In genomic region chr10:69334258-69335062, GRCh38 we compare ENCODE assay signal across 1 cellular context.
TF ChIP-seq lines count a peak whose summit lies in the region.

No MANE protein-coding gene starts in this region.

TF ChIP-seq in K562, 482 proteins besides CTCF, POLR2A, EP300 and RAD21 (continued from another document and continues in another):
- TF ChIP-seq, protein P1, sequence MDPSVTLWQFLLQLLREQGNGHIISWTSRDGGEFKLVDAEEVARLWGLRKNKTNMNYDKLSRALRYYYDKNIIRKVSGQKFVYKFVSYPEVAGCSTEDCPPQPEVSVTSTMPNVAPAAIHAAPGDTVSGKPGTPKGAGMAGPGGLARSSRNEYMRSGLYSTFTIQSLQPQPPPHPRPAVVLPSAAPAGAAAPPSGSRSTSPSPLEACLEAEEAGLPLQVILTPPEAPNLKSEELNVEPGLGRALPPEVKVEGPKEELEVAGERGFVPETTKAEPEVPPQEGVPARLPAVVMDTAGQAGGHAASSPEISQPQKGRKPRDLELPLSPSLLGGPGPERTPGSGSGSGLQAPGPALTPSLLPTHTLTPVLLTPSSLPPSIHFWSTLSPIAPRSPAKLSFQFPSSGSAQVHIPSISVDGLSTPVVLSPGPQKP (CRISPR knock-in tag; IDR thresholded peaks at IDR 0.05), result no peak
- TF ChIP-seq HSF4 (CRISPR knock-in tag; IDR thresholded peaks at IDR 0.05; ENCODE audit: borderline replicate concordance) (no peak), THRB (CRISPR knock-in tag; conservative IDR thresholded peaks at IDR 0.05) (no peak), ZFP30 (CRISPR knock-in tag; IDR thresholded peaks at IDR 0.05; ENCODE audit: borderline replicate concordance) (no peak), ETV5 (CRISPR knock-in tag; IDR thresholded peaks at IDR 0.05; ENCODE audit: low read depth) (peak; percentile 46; the same call in 1 of the 2 replicates), MEIS2 (IDR thresholded peaks at IDR 0.05; ENCODE audit: partially characterized antibody) (peak; percentile 92), ARHGAP35 (IDR thresholded peaks at IDR 0.05; ENCODE audit: partially characterized antibody) (no peak), ZEB2 (IDR thresholded peaks at IDR 0.05) (peak; percentile 43; the same call in 1 of the 2 replicates), TCF7 (IDR thresholded peaks at IDR 0.05; ENCODE audit: borderline replicate concordance) (no peak), EZH2 (IDR thresholded peaks at IDR 0.05; ENCODE audit: borderline replicate concordance, low read depth, low read length) (no peak), NONO (IDR thresholded peaks at IDR 0.05; ENCODE audit: low read depth in 2 of 2, low read length in 1 of 2) (0 out of 4 replicates have a peak, but pooled peaks of 1 of the 2 experiments have one; percentile 24), SMARCA5 (IDR thresholded peaks at IDR 0.05) (peak; percentile 74), ZNF57 (CRISPR knock-in tag; IDR thresholded peaks at IDR 0.05) (peak; percentile 31; the same call in 1 of the 2 replicates), ZNF398 (CRISPR knock-in tag; IDR thresholded peaks at IDR 0.05) (no peak), SMAD1 (IDR thresholded peaks at IDR 0.05; ENCODE audit: low read depth, low read length, partially characterized antibody) (no peak), ETV6 (IDR thresholded peaks at IDR 0.05; ENCODE audit: borderline replicate concordance in 1 of 2, low read depth in 2 of 2, low read length in 1 of 2) (no peak), ETV6 (CRISPR knock-in tag; IDR thresholded peaks at IDR 0.05; ENCODE audit: borderline replicate concordance) (no peak), MTA3 (IDR thresholded peaks at IDR 0.05; ENCODE audit: borderline replicate concordance) (peak; percentile 40; the same call in 1 of the 2 replicates), ZNF197 (CRISPR knock-in tag; IDR thresholded peaks at IDR 0.05; ENCODE audit: low read depth) (no peak), KDM2B (CRISPR knock-in tag; IDR thresholded peaks at IDR 0.05) (no peak), SRSF7 (optimal IDR thresholded peaks at IDR 0.05; ENCODE audit: low read depth, low read length) (no peak), EWSR1 (IDR thresholded peaks at IDR 0.05; ENCODE audit: borderline replicate concordance, low read depth, partially characterized antibody) (no peak), NUFIP1 (IDR thresholded peaks at IDR 0.05; ENCODE audit: partially characterized antibody) (no peak), ZNF24 (IDR thresholded peaks at IDR 0.05) (0 out of 2 replicates have a peak, but pooled peaks have one; percentile 29), BHLHE40 (IDR thresholded peaks at IDR 0.05; ENCODE audit: low read length) (0 out of 2 replicates have a peak, but pooled peaks have one; percentile 1), ZNF354B (CRISPR knock-in tag; IDR thresholded peaks at IDR 0.05) (no peak), ZNF76 (CRISPR knock-in tag; IDR thresholded peaks at IDR 0.05; ENCODE audit: borderline replicate concordance) (no peak), POU5F1 (IDR thresholded peaks at IDR 0.05; ENCODE audit: borderline replicate concordance, low read depth, low read length, partially characterized antibody) (no peak), MYNN (IDR thresholded peaks at IDR 0.05) (peak; percentile 49; the same call in 1 of the 2 replicates), MYNN (CRISPR knock-in tag; IDR thresholded peaks at IDR 0.05) (no peak), ZNF592 (IDR thresholded peaks at IDR 0.05) (peak; percentile 93), TAF9B (IDR thresholded peaks at IDR 0.05; ENCODE audit: partially characterized antibody) (no peak), ZNF124 (CRISPR knock-in tag; IDR thresholded peaks at IDR 0.05) (no peak), FOXJ2 (tag; IDR thresholded peaks at IDR 0.05) (no peak), TAF15 (IDR thresholded peaks at IDR 0.05; ENCODE audit: low read depth, low read length) (no peak), L3MBTL2 (IDR thresholded peaks at IDR 0.05) (peak; percentile 68), NCOA4 (IDR thresholded peaks at IDR 0.05; ENCODE audit: partially characterized antibody) (no peak), CHCHD3 (CRISPR knock-in tag; IDR thresholded peaks at IDR 0.05) (no peak; the same call in 1 of the 2 replicates), BCL6 (CRISPR knock-in tag; IDR thresholded peaks at IDR 0.05) (no peak), ZC3H11A (IDR thresholded peaks at IDR 0.05; ENCODE audit: low read depth, low read length) (no peak), ZZZ3 (IDR thresholded peaks at IDR 0.05) (no peak)
- TF ChIP-seq, protein P2, sequence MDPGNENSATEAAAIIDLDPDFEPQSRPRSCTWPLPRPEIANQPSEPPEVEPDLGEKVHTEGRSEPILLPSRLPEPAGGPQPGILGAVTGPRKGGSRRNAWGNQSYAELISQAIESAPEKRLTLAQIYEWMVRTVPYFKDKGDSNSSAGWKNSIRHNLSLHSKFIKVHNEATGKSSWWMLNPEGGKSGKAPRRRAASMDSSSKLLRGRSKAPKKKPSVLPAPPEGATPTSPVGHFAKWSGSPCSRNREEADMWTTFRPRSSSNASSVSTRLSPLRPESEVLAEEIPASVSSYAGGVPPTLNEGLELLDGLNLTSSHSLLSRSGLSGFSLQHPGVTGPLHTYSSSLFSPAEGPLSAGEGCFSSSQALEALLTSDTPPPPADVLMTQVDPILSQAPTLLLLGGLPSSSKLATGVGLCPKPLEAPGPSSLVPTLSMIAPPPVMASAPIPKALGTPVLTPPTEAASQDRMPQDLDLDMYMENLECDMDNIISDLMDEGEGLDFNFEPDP (CRISPR knock-in tag; IDR thresholded peaks at IDR 0.05), result no peak
- TF ChIP-seq, protein P3, sequence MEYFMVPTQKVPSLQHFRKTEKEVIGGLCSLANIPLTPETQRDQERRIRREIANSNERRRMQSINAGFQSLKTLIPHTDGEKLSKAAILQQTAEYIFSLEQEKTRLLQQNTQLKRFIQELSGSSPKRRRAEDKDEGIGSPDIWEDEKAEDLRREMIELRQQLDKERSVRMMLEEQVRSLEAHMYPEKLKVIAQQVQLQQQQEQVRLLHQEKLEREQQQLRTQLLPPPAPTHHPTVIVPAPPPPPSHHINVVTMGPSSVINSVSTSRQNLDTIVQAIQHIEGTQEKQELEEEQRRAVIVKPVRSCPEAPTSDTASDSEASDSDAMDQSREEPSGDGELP (CRISPR knock-in tag; IDR thresholded peaks at IDR 0.05; ENCODE audit: borderline replicate concordance), result peak; percentile 61; the same call in 1 of the 2 replicates
- TF ChIP-seq, protein P4, sequence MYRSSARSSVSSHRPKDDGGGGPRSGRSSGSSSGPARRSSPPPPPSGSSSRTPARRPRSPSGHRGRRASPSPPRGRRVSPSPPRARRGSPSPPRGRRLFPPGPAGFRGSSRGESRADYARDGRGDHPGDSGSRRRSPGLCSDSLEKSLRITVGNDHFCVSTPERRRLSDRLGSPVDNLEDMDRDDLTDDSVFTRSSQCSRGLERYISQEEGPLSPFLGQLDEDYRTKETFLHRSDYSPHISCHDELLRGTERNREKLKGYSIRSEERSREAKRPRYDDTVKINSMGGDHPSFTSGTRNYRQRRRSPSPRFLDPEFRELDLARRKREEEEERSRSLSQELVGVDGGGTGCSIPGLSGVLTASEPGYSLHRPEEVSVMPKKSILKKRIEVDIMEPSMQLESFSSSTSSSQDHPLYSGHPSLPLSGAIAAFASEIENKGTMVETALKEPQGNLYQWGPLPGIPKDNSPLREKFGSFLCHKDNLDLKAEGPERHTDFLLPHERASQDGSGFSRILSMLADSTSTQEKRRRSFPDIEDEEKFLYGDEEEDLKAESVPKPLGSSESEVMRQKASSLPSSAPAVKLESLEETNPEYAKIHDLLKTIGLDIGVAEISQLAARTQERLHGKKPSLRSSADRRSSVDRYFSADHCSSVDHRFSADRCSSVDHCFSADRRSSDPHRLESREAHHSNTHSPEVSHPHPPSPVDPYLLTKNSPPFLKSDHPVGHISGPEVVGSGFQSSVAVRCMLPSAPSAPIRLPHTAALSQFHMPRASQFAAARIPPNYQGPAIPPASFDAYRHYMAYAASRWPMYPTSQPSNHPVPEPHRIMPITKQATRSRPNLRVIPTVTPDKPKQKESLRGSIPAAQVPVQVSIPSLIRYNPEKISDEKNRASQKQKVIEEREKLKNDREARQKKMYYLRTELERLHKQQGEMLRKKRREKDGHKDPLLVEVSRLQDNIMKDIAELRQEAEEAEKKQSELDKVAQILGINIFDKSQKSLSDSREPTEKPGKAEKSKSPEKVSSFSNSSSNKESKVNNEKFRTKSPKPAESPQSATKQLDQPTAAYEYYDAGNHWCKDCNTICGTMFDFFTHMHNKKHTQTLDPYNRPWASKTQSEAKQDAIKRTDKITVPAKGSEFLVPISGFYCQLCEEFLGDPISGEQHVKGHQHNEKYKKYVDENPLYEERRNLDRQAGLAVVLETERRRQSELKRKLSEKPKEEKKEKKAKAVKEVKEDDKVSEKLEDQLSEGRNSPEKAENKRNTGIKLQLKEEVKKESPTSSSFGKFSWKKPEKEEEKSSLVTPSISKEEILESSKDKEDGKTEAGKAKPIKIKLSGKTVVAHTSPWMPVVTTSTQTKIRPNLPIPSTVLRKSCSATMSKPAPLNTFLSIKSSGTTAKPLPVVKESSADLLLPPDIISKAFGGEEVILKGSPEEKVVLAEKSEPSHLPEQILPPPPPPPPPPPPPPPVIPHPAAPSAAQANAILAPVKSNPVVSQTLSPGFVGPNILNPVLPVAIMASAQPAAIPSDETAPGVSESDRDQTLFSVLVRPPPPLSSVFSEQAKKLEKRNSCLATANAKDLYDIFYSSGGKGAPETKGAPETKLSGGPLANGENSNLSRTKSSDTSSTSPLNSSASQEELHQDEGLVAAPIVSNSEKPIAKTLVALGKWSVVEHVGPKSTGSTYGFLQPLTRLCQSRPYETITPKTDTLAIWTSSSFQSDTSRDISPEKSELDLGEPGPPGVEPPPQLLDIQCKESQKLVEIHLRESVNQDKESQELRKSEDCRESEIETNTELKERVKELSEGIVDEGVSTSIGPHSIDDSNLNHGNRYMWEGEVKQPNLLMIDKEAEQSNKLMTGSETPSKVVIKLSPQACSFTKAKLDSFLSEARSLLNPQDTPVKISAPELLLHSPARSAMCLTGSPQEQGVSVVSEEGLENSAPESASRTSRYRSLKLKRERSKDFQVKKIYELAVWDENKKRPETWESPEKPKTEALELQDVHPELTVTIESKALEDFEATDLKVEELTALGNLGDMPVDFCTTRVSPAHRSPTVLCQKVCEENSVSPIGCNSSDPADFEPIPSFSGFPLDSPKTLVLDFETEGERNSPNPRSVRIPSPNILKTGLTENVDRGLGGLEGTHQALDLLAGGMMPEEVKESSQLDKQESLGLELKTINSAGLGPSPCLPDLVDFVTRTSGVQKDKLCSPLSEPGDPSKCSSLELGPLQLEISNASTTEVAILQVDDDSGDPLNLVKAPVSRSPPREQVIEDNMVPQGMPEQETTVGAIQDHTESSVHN (IDR thresholded peaks at IDR 0.05; ENCODE audit: borderline replicate concordance in 1 of 2, low read depth in 1 of 2), result peak in 1 of 2 experiments; percentile 37; a peak in 1 of 4 replicates
- TF ChIP-seq, protein P5, sequence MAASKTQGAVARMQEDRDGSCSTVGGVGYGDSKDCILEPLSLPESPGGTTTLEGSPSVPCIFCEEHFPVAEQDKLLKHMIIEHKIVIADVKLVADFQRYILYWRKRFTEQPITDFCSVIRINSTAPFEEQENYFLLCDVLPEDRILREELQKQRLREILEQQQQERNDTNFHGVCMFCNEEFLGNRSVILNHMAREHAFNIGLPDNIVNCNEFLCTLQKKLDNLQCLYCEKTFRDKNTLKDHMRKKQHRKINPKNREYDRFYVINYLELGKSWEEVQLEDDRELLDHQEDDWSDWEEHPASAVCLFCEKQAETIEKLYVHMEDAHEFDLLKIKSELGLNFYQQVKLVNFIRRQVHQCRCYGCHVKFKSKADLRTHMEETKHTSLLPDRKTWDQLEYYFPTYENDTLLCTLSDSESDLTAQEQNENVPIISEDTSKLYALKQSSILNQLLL (CRISPR knock-in tag; IDR thresholded peaks at IDR 0.05; ENCODE audit: borderline replicate concordance), result no peak
